Comparison of ENCODE assay signal across 13 cellular contexts in the genomic region with DNA sequence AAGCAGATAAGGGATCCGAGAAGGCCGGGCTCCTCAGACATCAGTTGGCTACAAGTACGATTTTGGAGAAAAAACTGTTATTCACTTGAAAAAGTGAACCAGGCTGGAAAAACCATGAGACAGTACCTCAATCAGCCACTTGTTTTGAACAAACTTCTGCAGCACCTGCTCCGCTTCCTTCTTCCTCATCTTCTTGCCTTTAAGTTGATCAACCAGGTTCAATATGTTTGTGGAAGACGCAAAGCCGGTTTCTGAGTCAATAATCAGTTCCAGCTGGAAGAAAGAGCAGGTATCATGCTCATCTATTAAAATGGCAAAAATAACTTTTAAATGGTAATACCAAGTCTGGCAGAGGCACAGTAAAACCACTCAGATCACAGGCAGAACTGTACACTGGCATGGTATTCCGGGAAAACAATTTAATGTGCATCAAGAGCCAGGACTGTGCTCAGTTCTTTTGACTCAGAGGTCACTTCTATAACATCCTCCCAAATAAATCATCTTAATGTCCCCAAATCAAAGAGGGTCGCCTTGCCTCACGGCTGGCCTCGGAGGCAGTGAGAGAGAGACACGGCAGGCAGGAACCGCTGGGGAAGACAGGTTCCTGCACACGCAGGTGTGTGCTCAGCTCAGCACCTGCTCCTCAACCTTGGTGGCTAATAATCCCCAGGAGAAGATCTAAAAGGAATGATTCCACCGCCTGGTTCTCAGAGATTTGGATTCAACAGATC. TPM values are rescaled to one million over a fixed set of nuclear protein-coding genes. Genes with fewer than 3 reads are reported as not detected.
DNase-seq lines count a peak whose midpoint lies in the region; ATAC-seq and TF ChIP-seq lines count a peak whose summit lies in the region.
"Had no signal": no experiment of that assay in that cellular context is flagged by ENCODE, and none has a peak within 500 bp of the region (broad histone marks: within the 10 kb centered on the region; RNA-seq: fewer than 3 reads in every experiment).

No MANE protein-coding gene starts in this region.

- no peaks in the 10 kb centered on the region for H3K9me3 ChIP-seq in CD4-positive, alpha-beta memory T cell (ENCODE audit: control insufficient read depth in 1 of 2, low read length in 2 of 2)
- H3K9me3 ChIP-seq: left lung had no signal

- peak overlapping the region; percentile 5 to 87 (median 78) for H3K4me3 Mint-ChIP-seq in CD4-positive, alpha-beta memory T cell
- peak overlapping the region; percentile 66 to 91 (median 82) for H3K4me3 Mint-ChIP-seq in naive thymus-derived CD8-positive, alpha-beta T cell

- peaks cover 94% of the 10 kb centered on the region for H3K4me1 ChIP-seq in CD4-positive, alpha-beta memory T cell (ENCODE audit: insufficient read depth, low read length)

- no peaks in the 10 kb centered on the region for H3K36me3 ChIP-seq in CD4-positive, alpha-beta memory T cell (ENCODE audit: insufficient read depth, low read length)
- H3K36me3 ChIP-seq: cardiac muscle cell had no signal

- POLR2A ChIA-PET in CD4-positive, alpha-beta memory T cell (lab: Charles Lee; ENCODE audit: partially characterized antibody): interaction anchor here (0.9 to 11.9 kb wide), 14 partner anchors 10 to 230 kb away, joined by 3 to 239 read pairs (median 37); a partner anchor contains a TSS
- POLR2A ChIA-PET in naive thymus-derived CD8-positive, alpha-beta T cell (lab: Charles Lee): interaction anchor here (0.8 to 10.8 kb wide), 18 partner anchors 10 to 229 kb away, joined by 3 to 156 read pairs (median 28); a partner anchor contains a TSS

- no peaks in the 10 kb centered on the region for H3K9me3 Mint-ChIP-seq in CD4-positive, alpha-beta memory T cell
- H3K9me3 Mint-ChIP-seq in activated naive CD4-positive, alpha-beta T cell treated with anti-CD3 and anti-CD28 coated beads, Interleukin-2, amount 50 U/mL, for 72 hours: no peaks in the 10 kb centered on the region
- no peaks in the 10 kb centered on the region for H3K9me3 Mint-ChIP-seq in naive thymus-derived CD8-positive, alpha-beta T cell

- CTCF ChIA-PET in CD4-positive, alpha-beta memory T cell (lab: Charles Lee; ENCODE audit: partially characterized antibody): interaction anchor here (0.8 to 9.9 kb wide), 18 partner anchors 7 to 230 kb away, joined by 3 to 213 read pairs (median 15); a partner anchor contains a TSS

- peaks cover 61 to 93% (median 77%) of the 10 kb centered on the region in 4 donors for H3K4me1 Mint-ChIP-seq in CD4-positive, alpha-beta memory T cell
- H3K4me1 Mint-ChIP-seq in naive thymus-derived CD8-positive, alpha-beta T cell: peaks cover 52 to 95% (median 90%) of the 10 kb centered on the region in 4 donors

- no peaks in the 10 kb centered on the region for H3K27me3 Mint-ChIP-seq in CD4-positive, alpha-beta memory T cell
- H3K27me3 Mint-ChIP-seq in naive thymus-derived CD8-positive, alpha-beta T cell: no peaks in the 10 kb centered on the region

- peak overlapping the region; percentile 90 for H3K27ac ChIP-seq in CD4-positive, alpha-beta memory T cell (ENCODE audit: low read depth, low read length)
- H3K27ac ChIP-seq in HL-60 (replicated peaks): peak overlapping the region; percentile 18; the same call in 1 of the 2 replicates

- ATAC-seq in activated naive CD4-positive, alpha-beta T cell treated with anti-CD3 and anti-CD28 coated beads, Interleukin-2, amount 50 U/mL, for 72 hours: no peak
- ATAC-seq in naive thymus-derived CD8-positive, alpha-beta T cell: no peak
- ATAC-seq in HG03565 (IDR thresholded peaks at IDR 0.05; ENCODE audit: unreplicated experiment): no peak
- ATAC-seq: left lung had no signal

- no peak for TF ChIP-seq CTCF in HL-60 (IDR thresholded peaks at IDR 0.05; ENCODE audit: insufficient read depth, low read length)

- intact Hi-C loops in CD4-positive, alpha-beta memory T cell (cut with micrococcal nuclease): no loop called here

- H3K36me3 Mint-ChIP-seq in CD4-positive, alpha-beta memory T cell: peaks cover 9 to 20% of the 10 kb centered on the region in 2 donors
- peaks cover 31 to 42% of the 10 kb centered on the region in 2 donors for H3K36me3 Mint-ChIP-seq in activated naive CD4-positive, alpha-beta T cell treated with anti-CD3 and anti-CD28 coated beads, Interleukin-2, amount 50 U/mL, for 72 hours
- peaks cover 0 to 5% (median 1%) of the 10 kb centered on the region in 3 donors for H3K36me3 Mint-ChIP-seq in naive thymus-derived CD8-positive, alpha-beta T cell

- no peak for DNase-seq in CD4-positive, alpha-beta memory T cell
- DNase-seq in HL-60 (ENCODE audit: low read depth in 1 of 2, low spot score in 1 of 2) (no peak), NCI-H2171 (lab: John Stamatoyannopoulos, UW) (no peak), putamen (ENCODE audit: low spot score) (no peak)
- DNase-seq in activated naive CD4-positive, alpha-beta T cell treated with anti-CD3 and anti-CD28 coated beads, Interleukin-2, amount 50 U/mL, for 72 hours (ENCODE audit: low spot score in 2 of 2): no peak
- peak in 5 of 10 donors; percentile 17 to 51 (median 38) for DNase-seq in naive thymus-derived CD8-positive, alpha-beta T cell
- no peak for DNase-seq in activated CD4-positive, CD25-positive, alpha-beta regulatory T cell (lab: John Stamatoyannopoulos, UW)
- DNase-seq: activated effector memory CD4-positive, alpha-beta T cell treated with Interleukin-2 at 50 U/mL for 16 hours; NCI-H526; trophoblast cell had no signal

- H3K4me3 ChIP-seq in CD4-positive, alpha-beta memory T cell (ENCODE audit: low read length in 2 of 2): no peak overlapping the region
- no peak overlapping the region for H3K4me3 ChIP-seq in HL-60 (replicated peaks; ENCODE audit: insufficient read depth, low read length)
- H3K4me3 ChIP-seq: cardiac muscle cell, left lung had no signal

- H3K27me3 ChIP-seq in CD4-positive, alpha-beta memory T cell (ENCODE audit: insufficient read depth, low read length): no peaks in the 10 kb centered on the region
- no peaks in the 10 kb centered on the region for H3K27me3 ChIP-seq in HL-60 (ENCODE audit: insufficient read depth, poor library complexity, severe bottlenecking)
- H3K27me3 ChIP-seq: cardiac muscle cell, left lung had no signal

- peak overlapping the region; percentile 97 to 100 (median 100) for H3K27ac Mint-ChIP-seq in CD4-positive, alpha-beta memory T cell
- peak overlapping the region; percentile 93 to 99 for H3K27ac Mint-ChIP-seq in activated naive CD4-positive, alpha-beta T cell treated with anti-CD3 and anti-CD28 coated beads, Interleukin-2, amount 50 U/mL, for 72 hours
- peak overlapping the region; percentile 98 to 100 (median 98) for H3K27ac Mint-ChIP-seq in naive thymus-derived CD8-positive, alpha-beta T cell

RNA-seq across cellular contexts. Expression of a gene that starts 29.7 kb away (rescaled TPM):
- 10 to 100 TPM; 28.6 to 31.0 TPM for total RNA-seq in CD4-positive, alpha-beta memory T cell
- polyA plus RNA-seq in CD4-positive, alpha-beta memory T cell: 1 to 10 TPM; 4.8 to 8.1 TPM
- 10 to 100 TPM in 1 of 2 donors, 1 to 10 TPM in 1; 9.2 to 10.8 TPM for total RNA-seq in activated naive CD4-positive, alpha-beta T cell treated with anti-CD3 and anti-CD28 coated beads, Interleukin-2, amount 50 U/mL, for 72 hours
- 10 to 100 TPM; 27.7 to 35.0 TPM for total RNA-seq in naive thymus-derived CD8-positive, alpha-beta T cell
- 1 to 10 TPM; 3.8 to 6.2 (median 5.6) TPM for polyA plus RNA-seq in naive thymus-derived CD8-positive, alpha-beta T cell

RNA-seq across cellular contexts. Expression of a gene that starts 35.5 kb away (rescaled TPM):
- total RNA-seq in CD4-positive, alpha-beta memory T cell: 10 to 100 TPM; 66.6 to 70.7 TPM
- 100 to 1,000 TPM; 142 to 202 TPM for polyA plus RNA-seq in CD4-positive, alpha-beta memory T cell
- total RNA-seq in activated naive CD4-positive, alpha-beta T cell treated with anti-CD3 and anti-CD28 coated beads, Interleukin-2, amount 50 U/mL, for 72 hours: 100 to 1,000 TPM; 106 to 132 TPM
- total RNA-seq in naive thymus-derived CD8-positive, alpha-beta T cell: 10 to 100 TPM; 81.8 to 85.0 TPM
- polyA plus RNA-seq in naive thymus-derived CD8-positive, alpha-beta T cell: 100 to 1,000 TPM; 177 to 209 (median 185) TPM
